In genomic region chr21:45430521-45431501, GRCh38 we compare ENCODE assay signal across 1 cellular context.
A peak's percentile ranks its signal among the peaks of the same experiment; 100 is the strongest.
TF ChIP-seq lines count a peak whose summit lies in the region.

No MANE protein-coding gene starts in this region.

TF ChIP-seq in H1, 55 proteins besides CTCF, POLR2A, EP300 and RAD21:
- TF ChIP-seq CHD7 (IDR thresholded peaks at IDR 0.05; ENCODE audit: insufficient replicate concordance, low read length) (no peak), ASH2L (IDR thresholded peaks at IDR 0.05; ENCODE audit: low read length) (peak; percentile 43), EGR1 (IDR thresholded peaks at IDR 0.05; ENCODE audit: borderline replicate concordance, low read depth, low read length) (peak; percentile 96), KDM1A (IDR thresholded peaks at IDR 0.05; ENCODE audit: borderline replicate concordance, low read length) (no peak), NANOG (IDR thresholded peaks at IDR 0.05; ENCODE audit: insufficient read depth, low read depth, low read length, poor library complexity, severe bottlenecking) (no peak), TBP (IDR thresholded peaks at IDR 0.05; ENCODE audit: low read depth, low read length) (peak; percentile 22; the same call in 1 of the 2 replicates), BACH1 (IDR thresholded peaks at IDR 0.05; ENCODE audit: low read length) (no peak), TEAD4 (IDR thresholded peaks at IDR 0.05; ENCODE audit: low read depth, low read length) (peak; percentile 91), TCF12 (IDR thresholded peaks at IDR 0.05; ENCODE audit: low read depth, low read length) (0 out of 2 replicates have a peak, but pooled peaks have one; percentile 18)
TF ChIP-seq in H1: peak in this region for 5.
